2 cellular contexts compared by ENCODE assay signal in genomic region chr22:45888221-45889092, GRCh38.
TF ChIP-seq lines count a peak whose summit lies in the region.

No MANE protein-coding gene starts in this region.

TF ChIP-seq in WTC11, 78 proteins besides CTCF, POLR2A, EP300 and RAD21 (continued from another document):
- no peak for TF ChIP-seq ZNF281 (CRISPR knock-in tag; IDR thresholded peaks at IDR 0.05)
- no peak for TF ChIP-seq MXD4 (CRISPR knock-in tag; IDR thresholded peaks at IDR 0.05; ENCODE audit: borderline replicate concordance)
- no peak for TF ChIP-seq JAZF1 (CRISPR knock-in tag; IDR thresholded peaks at IDR 0.05)
- TF ChIP-seq ZNF423 (CRISPR knock-in tag; IDR thresholded peaks at IDR 0.05): no peak
- TF ChIP-seq NR1H2 (CRISPR knock-in tag; IDR thresholded peaks at IDR 0.05): no peak

TF ChIP-seq in HepG2, 621 proteins besides CTCF, POLR2A, EP300 and RAD21 (continued from another document):
- no peak for TF ChIP-seq AKNA (CRISPR knock-in tag; IDR thresholded peaks at IDR 0.05; ENCODE audit: borderline replicate concordance)
- 0 out of 2 replicates have a peak, but pooled peaks have one; percentile 29 for TF ChIP-seq HNRNPL (IDR thresholded peaks at IDR 0.05; ENCODE audit: low read depth, low read length)
